In genomic region chr1:156100205-156100995, GRCh38 we compare ENCODE assay signal across 13 cellular contexts. TPM values are rescaled to one million over a fixed set of nuclear protein-coding genes. Genes with fewer than 3 reads are reported as not detected.
A peak's percentile ranks its signal among the peaks of the same experiment; 100 is the strongest.
DNase-seq lines count a peak whose midpoint lies in the region; ATAC-seq and TF ChIP-seq lines count a peak whose summit lies in the region.
"Had no signal": no experiment of that assay in that cellular context is flagged by ENCODE, and none has a peak within 500 bp of the region (broad histone marks: within the 10 kb centered on the region; RNA-seq: fewer than 3 reads in every experiment).

No MANE protein-coding gene starts in this region.

- peak overlapping the region; percentile 9 for H3K27ac Mint-ChIP-seq in activated naive CD4-positive, alpha-beta T cell treated with anti-CD3 and anti-CD28 coated beads, Interleukin-2, amount 50 U/mL, for 24 hours
- H3K27ac Mint-ChIP-seq: activated CD8-positive, alpha-beta memory T cell treated with anti-CD3 and anti-CD28 coated beads, Interleukin-2, amount 10 ng/mL, durations not matched to agents 7 days and 5 days had no signal

- H3K4me1 ChIP-seq in gastroesophageal sphincter = peaks cover 14 to 80% (median 59%) of the 10 kb centered on the region in 3 donors
- H3K4me1 ChIP-seq in thyroid gland = peaks cover 29 to 66% of the 10 kb centered on the region in 2 donors
- H3K4me1 ChIP-seq in aorta (ENCODE audit: control insufficient read depth in 1 of 2, insufficient read depth in 2 of 2, low read length in 2 of 2) = no peaks in the 10 kb centered on the region

- H3K9me3 ChIP-seq in SK-N-MC (ENCODE audit: low read depth, low read length) = no peaks in the 10 kb centered on the region
- no peaks in the 10 kb centered on the region for H3K9me3 ChIP-seq in gastroesophageal sphincter
- no peaks in the 10 kb centered on the region for H3K9me3 ChIP-seq in thyroid gland
- H3K9me3 ChIP-seq in aorta (ENCODE audit: control insufficient read depth, low read length) = no peaks in the 10 kb centered on the region

- TF ChIP-seq CTCF in gastroesophageal sphincter (IDR thresholded peaks at IDR 0.05) = no peak
- TF ChIP-seq CTCF in thyroid gland (IDR thresholded peaks at IDR 0.05) = no peak

- TF ChIP-seq POLR2A in gastroesophageal sphincter (IDR thresholded peaks at IDR 0.05) (no peak), thyroid gland (IDR thresholded peaks at IDR 0.05) (no peak)

- DNase-seq in activated naive CD4-positive, alpha-beta T cell (lab: John Stamatoyannopoulos, UW) = no peak
- DNase-seq in SK-N-MC (ENCODE audit: low read depth, low spot score) (no peak), thyroid gland (peak; percentile 48 to 58), pons (ENCODE audit: low spot score) (no peak), aorta (no peak)
- DNase-seq in stimulated activated CD4-positive, alpha-beta T cell treated with anti-CD3 and anti-CD28 coated beads, Interleukin-2, amount 100 ng/mL, for 48 hours = no peak
- DNase-seq: activated CD8-positive, alpha-beta memory T cell treated with anti-CD3 and anti-CD28 coated beads, Interleukin-2, amount 10 ng/mL, durations not matched to agents 7 days and 5 days; stimulated activated CD4-positive, alpha-beta T cell treated with anti-CD3 and anti-CD28 coated beads, Interleukin-12 subunit alpha, Interleukin-12 subunit beta, amount 100 ng/mL, for 4 hours; stimulated activated naive CD4-positive, alpha-beta T cell had no signal

- WGBS in gastroesophageal sphincter (ENCODE audit: low coverage in 1 of 2), 2 donors = 58 to 59% methylated on average over 3 to 4 of the region's 4 CpGs
- 55 to 56% methylated on average over 4 of the region's 4 CpGs for WGBS in thyroid gland, 2 donors
- 46 to 51% methylated on average over 4 of the region's 4 CpGs for WGBS in aorta, 2 donors

- H3K36me3 ChIP-seq in SK-N-MC (ENCODE audit: insufficient read depth, low read length) = no peaks in the 10 kb centered on the region
- no peaks in the 10 kb centered on the region for H3K36me3 ChIP-seq in gastroesophageal sphincter
- H3K36me3 ChIP-seq in thyroid gland = no peaks in the 10 kb centered on the region
- H3K36me3 ChIP-seq in aorta (ENCODE audit: control insufficient read depth in 1 of 2, insufficient read depth in 2 of 2, low read length in 1 of 2) = no peaks in the 10 kb centered on the region

- no peaks in the 10 kb centered on the region for H3K27me3 Mint-ChIP-seq in activated naive CD4-positive, alpha-beta T cell treated with anti-CD3 and anti-CD28 coated beads, Interleukin-2, amount 50 U/mL, for 24 hours

- H3K36me3 Mint-ChIP-seq in activated naive CD4-positive, alpha-beta T cell treated with anti-CD3 and anti-CD28 coated beads, Interleukin-2, amount 50 U/mL, for 24 hours = no peaks in the 10 kb centered on the region
- H3K36me3 Mint-ChIP-seq: activated CD8-positive, alpha-beta memory T cell treated with anti-CD3 and anti-CD28 coated beads, Interleukin-2, amount 10 ng/mL, durations not matched to agents 7 days and 5 days had no signal

- no peaks in the 10 kb centered on the region for H3K9me3 Mint-ChIP-seq in activated naive CD4-positive, alpha-beta T cell treated with anti-CD3 and anti-CD28 coated beads, Interleukin-2, amount 50 U/mL, for 24 hours

- TF ChIP-seq EP300 in gastroesophageal sphincter (IDR thresholded peaks at IDR 0.05) = no peak

- H3K27me3 ChIP-seq in gastroesophageal sphincter (no peaks in the 10 kb centered on the region), thyroid gland (no peaks in the 10 kb centered on the region), aorta (ENCODE audit: control insufficient read depth in 1 of 2, insufficient read depth in 2 of 2, low read length in 1 of 2) (no peaks in the 10 kb centered on the region)

- peaks cover 67% of the 10 kb centered on the region for H3K4me1 Mint-ChIP-seq in activated naive CD4-positive, alpha-beta T cell treated with anti-CD3 and anti-CD28 coated beads, Interleukin-2, amount 50 U/mL, for 24 hours

- H3K9ac ChIP-seq in SK-N-MC (ENCODE audit: insufficient read length) = no peak overlapping the region

- peak overlapping the region; percentile 50 for H3K27ac ChIP-seq in SK-N-MC
- peak overlapping the region in 3 of 4 donors; percentile 41 to 97 (median 94) for H3K27ac ChIP-seq in gastroesophageal sphincter
- peak overlapping the region in 1 of 3 donors; percentile 13 for H3K27ac ChIP-seq in thyroid gland
- H3K27ac ChIP-seq in aorta (ENCODE audit: low read depth in 1 of 2, low read length in 2 of 2) = peak overlapping the region in 1 of 2 donors; percentile 19

- H3K4me3 Mint-ChIP-seq in activated naive CD4-positive, alpha-beta T cell treated with anti-CD3 and anti-CD28 coated beads, Interleukin-2, amount 50 U/mL, for 24 hours = no peak overlapping the region
- H3K4me3 Mint-ChIP-seq: activated CD8-positive, alpha-beta memory T cell treated with anti-CD3 and anti-CD28 coated beads, Interleukin-2, amount 10 ng/mL, durations not matched to agents 7 days and 5 days had no signal

- H3K4me3 ChIP-seq in SK-N-MC = no peak overlapping the region
- H3K4me3 ChIP-seq in gastroesophageal sphincter = no peak overlapping the region
- no peak overlapping the region for H3K4me3 ChIP-seq in thyroid gland (replicated peaks in 1 of 3)
- H3K4me3 ChIP-seq in aorta (ENCODE audit: low read length in 2 of 2) = no peak overlapping the region

- ATAC-seq in gastroesophageal sphincter = no peak
- no peak for ATAC-seq in aorta (ENCODE audit: low FRiP score)
- ATAC-seq: activated CD8-positive, alpha-beta memory T cell treated with anti-CD3 and anti-CD28 coated beads, Interleukin-2, amount 10 ng/mL, durations not matched to agents 7 days and 5 days had no signal

- intact Hi-C loops in thyroid gland (cut with DNase I) = no loop called here
- intact Hi-C loops in aorta (cut with DNase I) = no loop called here

RNA-seq across cellular contexts. Expression of gene LMNA, which starts 14.1 kb away (rescaled TPM):
- total RNA-seq in gastroesophageal sphincter (100 to 1,000 TPM; 327 to 617 (median 519) TPM), thyroid gland (100 to 1,000 TPM; 235 to 412 (median 327) TPM), aorta (1,000 to 10,000 TPM in 1 of 2 donors, 100 to 1,000 TPM in 1; 497 to 1,067 TPM)
- 100 to 1,000 TPM in 1 of 2 donors, 10 to 100 TPM in 1; 94.3 to 378 TPM for polyA plus RNA-seq in aorta

RNA-seq across cellular contexts. Expression of gene MEX3A, which starts 18.1 kb away (rescaled TPM):
- total RNA-seq in gastroesophageal sphincter = under 1 TPM; under 0.01 to 0.78 (median 0.52) TPM
- 1 to 10 TPM in 1 of 4 donors, under 1 TPM in 3; 0.17 to 1.8 (median 0.33) TPM for total RNA-seq in thyroid gland
- 1 to 10 TPM; 1.2 to 1.6 TPM for total RNA-seq in aorta
- polyA plus RNA-seq in aorta = under 1 TPM; 0.03 to 0.13 TPM

RNA-seq across cellular contexts. Expression of gene RAB25, which starts 39.4 kb away (rescaled TPM):
- total RNA-seq in gastroesophageal sphincter = 10 to 100 TPM in 1 of 4 donors, not detected in 3; 22.1 TPM
- 10 to 100 TPM; 65.9 to 88.0 (median 74.1) TPM for total RNA-seq in thyroid gland
- total RNA-seq in aorta = not detected
- 10 to 100 TPM in 1 of 2 donors, 1 to 10 TPM in 1; 1.5 to 32.4 TPM for polyA plus RNA-seq in aorta
- total RNA-seq: activated CD8-positive, alpha-beta memory T cell treated with anti-CD3 and anti-CD28 coated beads, Interleukin-2, amount 10 ng/mL, durations not matched to agents 7 days and 5 days; cardiac septum; mesenteric fat pad had no signal

RNA-seq across cellular contexts. Expression of gene LAMTOR2, which starts 45.8 kb away (rescaled TPM):
- total RNA-seq in gastroesophageal sphincter (10 to 100 TPM; 66.8 to 79.3 (median 73.1) TPM), thyroid gland (10 to 100 TPM; 14.7 to 76.8 (median 41.1) TPM), aorta (10 to 100 TPM; 31.6 to 41.2 TPM)
- polyA plus RNA-seq in aorta = 100 to 1,000 TPM in 1 of 2 donors, 10 to 100 TPM in 1; 78.3 to 129 TPM

RNA-seq across cellular contexts. Expression of gene UBQLN4, which starts 46.8 kb away (rescaled TPM):
- 10 to 100 TPM; 19.6 to 29.6 (median 24.8) TPM for total RNA-seq in gastroesophageal sphincter
- total RNA-seq in thyroid gland = 10 to 100 TPM; 10.8 to 18.8 (median 16.9) TPM
- total RNA-seq in aorta = 10 to 100 TPM; 23.8 to 25.7 TPM
- 10 to 100 TPM; 14.5 to 16.0 TPM for polyA plus RNA-seq in aorta

Comparison
In these comparisons a context has a peak if more than half of its experiments do, and no peak if none do; other contexts are left out.
1. DNase-seq: peak in thyroid gland (2 of 2); none in activated naive CD4-positive, alpha-beta T cell (0 of 4), SK-N-MC (single experiment), pons (single experiment), aorta (0 of 2) and stimulated activated CD4-positive, alpha-beta T cell treated with anti-CD3 and anti-CD28 coated beads, Interleukin-2, amount 100 ng/mL, for 48 hours (0 of 2).